In the genomic region with DNA sequence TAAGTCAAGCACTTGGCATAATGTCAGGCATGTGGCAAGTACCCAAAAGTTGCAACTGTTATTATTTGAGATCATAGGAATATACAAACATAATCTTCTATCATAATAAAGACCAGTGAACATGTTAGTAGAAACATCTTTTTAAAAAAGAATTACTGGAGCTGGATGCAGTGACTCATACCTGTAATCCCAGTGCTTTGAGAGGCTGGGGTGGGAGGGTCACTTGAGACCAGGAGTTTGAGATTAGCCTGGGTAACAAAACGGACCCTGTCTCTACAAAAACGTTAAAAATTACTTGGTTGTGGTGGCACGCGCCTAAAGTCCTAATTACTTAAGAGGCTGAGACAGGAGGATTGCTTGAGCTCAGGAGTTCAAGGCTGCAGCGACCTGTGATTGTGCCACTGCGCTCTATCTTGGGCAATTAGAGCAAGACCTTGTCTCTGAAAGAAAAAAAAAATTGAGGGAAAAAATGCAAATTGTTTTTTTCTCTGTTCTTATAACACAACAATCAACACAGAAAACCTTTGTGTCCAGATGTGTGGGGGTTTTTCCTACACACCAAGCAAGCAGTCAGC, we compare ENCODE assay signal across 15 cellular contexts.
DNase-seq lines count a peak whose midpoint lies in the region; ATAC-seq and TF ChIP-seq lines count a peak whose summit lies in the region.
"Had no signal": no experiment of that assay in that cellular context is flagged by ENCODE, and none has a peak within 500 bp of the region (broad histone marks: within the 10 kb centered on the region; RNA-seq: fewer than 3 reads in every experiment).

No MANE protein-coding gene starts in this region.

- intact Hi-C loops in Caco-2 (cut with micrococcal nuclease; ENCODE audit: unreplicated experiment), result no loop called here
- intact Hi-C loops in psoas muscle (cut with DNase I), result no loop called here
- intact Hi-C loops in activated naive CD4-positive, alpha-beta T cell treated with anti-CD3 and anti-CD28 coated beads for 36 hours (cut with micrococcal nuclease), result no loop called here

- H3K27me3 ChIP-seq in Caco-2 (replicated peaks; ENCODE audit: control insufficient read depth, insufficient read depth, low read length) (no peaks in the 10 kb centered on the region), psoas muscle (ENCODE audit: insufficient read depth in 3 of 3, low read length in 2 of 3) (no peaks in the 10 kb centered on the region), gastroesophageal sphincter (no peaks in the 10 kb centered on the region)
- H3K27me3 ChIP-seq: BLaER1 treated with 17β-estradiol and CSF1 and Interleukin-3, amounts not matched to agents 10 nM and 100 nM had no signal

- CTCF ChIA-PET in Caco-2 (lab: Charles Lee), result no interaction called here
- CTCF ChIA-PET in activated naive CD4-positive, alpha-beta T cell treated with anti-CD3 and anti-CD28 coated beads for 36 hours (lab: Charles Lee), result interaction anchor here (0.6 kb wide), 1 partner anchor 27 kb away, joined by 4 read pairs; no protein-coding TSS in a partner anchor

- H3K27me3 Mint-ChIP-seq in Caco-2 (ENCODE audit: insufficient read depth, unreplicated experiment) (no peaks in the 10 kb centered on the region), endothelial cell (ENCODE audit: unreplicated experiment) (no peaks in the 10 kb centered on the region)
- no peaks in the 10 kb centered on the region for H3K27me3 Mint-ChIP-seq in activated naive CD4-positive, alpha-beta T cell treated with anti-CD3 and anti-CD28 coated beads for 36 hours (ENCODE audit: low read depth)
- H3K27me3 Mint-ChIP-seq: CD4-positive, CD25-positive, alpha-beta regulatory T cell had no signal

- H3K36me3 ChIP-seq in Caco-2 (ENCODE audit: control insufficient read depth, insufficient read depth, low read length) (no peaks in the 10 kb centered on the region), psoas muscle (ENCODE audit: insufficient read depth in 1 of 2, low read depth in 1 of 2) (no peaks in the 10 kb centered on the region), gastroesophageal sphincter (peaks cover 0 to 3% of the 10 kb centered on the region in 2 donors)
- H3K36me3 ChIP-seq: HAP-1 had no signal

- no peak for TF ChIP-seq CTCF in Caco-2 (IDR thresholded peaks at IDR 0.05; ENCODE audit: insufficient read depth in 1 of 2, low read depth in 1 of 2, low read length in 1 of 2, severe bottlenecking in 1 of 2, unreplicated experiment in 1 of 2)
- no peak for TF ChIP-seq CTCF in VCaP (conservative IDR thresholded peaks at IDR 0.05)
- TF ChIP-seq CTCF in fibroblast of villous mesenchyme (IDR thresholded peaks at IDR 0.05; ENCODE audit: insufficient read depth, low read depth, low read length), result no peak
- no peak for TF ChIP-seq CTCF in psoas muscle (IDR thresholded peaks at IDR 0.05)
- TF ChIP-seq CTCF in gastroesophageal sphincter (IDR thresholded peaks at IDR 0.05), result no peak
- no peak for TF ChIP-seq CTCF in endothelial cell (IDR thresholded peaks at IDR 0.05; ENCODE audit: unreplicated experiment)

- POLR2A ChIA-PET in Caco-2 (lab: Charles Lee), result no interaction called here

- peak overlapping the region; percentile 55 for H3K27ac Mint-ChIP-seq in Caco-2 (ENCODE audit: unreplicated experiment)
- H3K27ac Mint-ChIP-seq in endothelial cell (ENCODE audit: unreplicated experiment), result no peak overlapping the region
- H3K27ac Mint-ChIP-seq in activated naive CD4-positive, alpha-beta T cell treated with anti-CD3 and anti-CD28 coated beads for 36 hours, result no peak overlapping the region

- WGBS in psoas muscle, 3 donors, result 85 to 88% (median 86%) methylated on average over 6 of the region's 6 CpGs
- WGBS in gastroesophageal sphincter (ENCODE audit: low coverage in 1 of 2), 2 donors, result 78% methylated on average over 6 of the region's 6 CpGs; no CpG with 5 or more reads in 1 of the 2 donors

- H3K4me3 ChIP-seq in Caco-2 (ENCODE audit: low read depth, low read length), result no peak overlapping the region
- no peak overlapping the region for H3K4me3 ChIP-seq in fibroblast of villous mesenchyme (ENCODE audit: low read depth, low read length)
- H3K4me3 ChIP-seq in psoas muscle, result no peak overlapping the region
- no peak overlapping the region for H3K4me3 ChIP-seq in gastroesophageal sphincter
- H3K4me3 ChIP-seq: BLaER1 treated with 17β-estradiol and CSF1 and Interleukin-3, amounts not matched to agents 10 nM and 100 nM; HAP-1; K562 had no signal

- peak overlapping the region; percentile 78 for H3K27ac ChIP-seq in VCaP
- peak overlapping the region; percentile 23 for H3K27ac ChIP-seq in psoas muscle
- H3K27ac ChIP-seq in gastroesophageal sphincter, result no peak overlapping the region

- TF ChIP-seq EP300 in gastroesophageal sphincter (IDR thresholded peaks at IDR 0.05), result no peak

- no peaks in the 10 kb centered on the region for H3K9me3 ChIP-seq in Caco-2
- no peaks in the 10 kb centered on the region for H3K9me3 ChIP-seq in psoas muscle
- H3K9me3 ChIP-seq in gastroesophageal sphincter, result no peaks in the 10 kb centered on the region
- H3K9me3 ChIP-seq: HAP-1 had no signal

- ATAC-seq in psoas muscle (no peak), gastroesophageal sphincter (no peak)
- ATAC-seq: K562 had no signal

- no peak for DNase-seq in Caco-2
- DNase-seq in fibroblast of villous mesenchyme (ENCODE audit: low read depth), result peak; percentile 33
- no peak for DNase-seq in psoas muscle
- no peak for DNase-seq in endothelial cell (ENCODE audit: low spot score)
- no peak for DNase-seq in activated naive CD4-positive, alpha-beta T cell treated with anti-CD3 and anti-CD28 coated beads for 36 hours
- DNase-seq: ACHN; Calu3; CD4-positive, CD25-positive, alpha-beta regulatory T cell; DMS 273 treated with DMSO at 0.1 percent for 48 hours; GOT3 had no signal

- H3K9me3 Mint-ChIP-seq in Caco-2 (ENCODE audit: unreplicated experiment) (no peaks in the 10 kb centered on the region), endothelial cell (ENCODE audit: unreplicated experiment) (no peaks in the 10 kb centered on the region)
- H3K9me3 Mint-ChIP-seq in activated naive CD4-positive, alpha-beta T cell treated with anti-CD3 and anti-CD28 coated beads for 36 hours, result peaks cover 2% of the 10 kb centered on the region

- no peak for TF ChIP-seq POLR2A in gastroesophageal sphincter (IDR thresholded peaks at IDR 0.05)

- H3K4me1 ChIP-seq in Caco-2 (peaks cover 25% of the 10 kb centered on the region), psoas muscle (peaks cover 32% of the 10 kb centered on the region), gastroesophageal sphincter (peaks cover 4 to 65% (median 8%) of the 10 kb centered on the region in 3 donors)
- H3K4me1 ChIP-seq: HAP-1 had no signal

- no TSS peak for BruUV-seq in Caco-2 (replicated peaks; lab: Mats Ljungman, UMichigan)

- H3K4me3 Mint-ChIP-seq in Caco-2 (ENCODE audit: unreplicated experiment), result no peak overlapping the region
- no peak overlapping the region for H3K4me3 Mint-ChIP-seq in endothelial cell (ENCODE audit: unreplicated experiment)
- H3K4me3 Mint-ChIP-seq in activated naive CD4-positive, alpha-beta T cell treated with anti-CD3 and anti-CD28 coated beads for 36 hours, result no peak overlapping the region
- H3K4me3 Mint-ChIP-seq: CD4-positive, CD25-positive, alpha-beta regulatory T cell had no signal

- H3K4me1 Mint-ChIP-seq in Caco-2 (ENCODE audit: low read depth, unreplicated experiment), result peaks cover 14% of the 10 kb centered on the region
- H3K4me1 Mint-ChIP-seq in endothelial cell (ENCODE audit: unreplicated experiment), result no peaks in the 10 kb centered on the region
- no peaks in the 10 kb centered on the region for H3K4me1 Mint-ChIP-seq in activated naive CD4-positive, alpha-beta T cell treated with anti-CD3 and anti-CD28 coated beads for 36 hours (ENCODE audit: low read depth)

- H3K36me3 Mint-ChIP-seq in Caco-2 (ENCODE audit: insufficient read depth, unreplicated experiment), result no peaks in the 10 kb centered on the region
- H3K36me3 Mint-ChIP-seq in endothelial cell (ENCODE audit: low read depth, unreplicated experiment), result no peaks in the 10 kb centered on the region
- peaks cover 2% of the 10 kb centered on the region for H3K36me3 Mint-ChIP-seq in activated naive CD4-positive, alpha-beta T cell treated with anti-CD3 and anti-CD28 coated beads for 36 hours (ENCODE audit: low read depth)

Comparison
In these comparisons a context has a peak if more than half of its experiments do, and no peak if none do; other contexts are left out.
1. H3K27ac ChIP-seq: peak in VCaP (single experiment) and psoas muscle (single experiment); none in gastroesophageal sphincter (0 of 4).